8 cellular contexts compared by ENCODE assay signal in the genomic region with DNA sequence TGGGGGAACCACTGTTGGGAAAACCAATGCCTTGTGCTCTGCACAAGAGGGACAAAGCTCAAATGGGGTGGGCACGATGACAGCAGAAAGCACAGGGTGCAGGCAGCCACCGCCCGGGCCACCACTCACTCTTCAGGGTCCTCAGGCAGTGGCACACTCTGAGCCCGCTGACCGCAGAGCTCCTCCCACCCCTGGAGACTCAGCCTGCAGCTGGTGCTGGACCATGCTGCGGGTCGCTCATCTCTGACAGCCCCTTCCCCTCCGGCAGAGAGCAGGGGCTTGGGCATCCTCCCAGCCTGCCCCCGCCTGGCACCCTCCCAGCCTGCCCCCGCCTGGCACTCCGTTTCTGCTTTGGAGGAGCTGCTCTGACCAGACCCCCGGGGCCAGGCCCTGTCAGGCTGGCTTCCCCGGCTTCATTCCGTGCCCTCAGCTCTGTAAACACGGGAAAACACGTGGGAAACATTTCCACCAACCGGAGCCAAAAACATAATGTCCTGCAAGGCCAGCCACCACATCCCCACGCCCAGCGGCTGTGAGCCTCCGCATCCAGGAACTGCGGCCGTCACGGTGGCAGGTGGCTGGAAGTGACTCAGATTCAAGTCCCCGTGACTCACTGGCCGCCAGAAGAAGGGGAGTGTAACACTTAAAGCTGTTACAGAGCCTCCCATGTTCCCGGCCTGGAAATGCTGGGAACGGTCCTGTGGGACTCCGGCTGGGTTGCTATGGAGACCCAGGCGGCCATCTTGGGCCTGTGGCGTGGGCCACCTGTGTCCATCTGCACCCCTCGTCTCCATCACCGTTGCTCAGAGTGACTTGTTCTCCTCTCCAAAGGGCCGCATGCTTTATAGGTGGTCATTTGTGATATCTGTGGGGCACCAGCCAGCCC. TPM values are rescaled to one million over a fixed set of nuclear protein-coding genes. Genes with fewer than 3 reads are reported as not detected.
A peak's percentile ranks its signal among the peaks of the same experiment; 100 is the strongest.
DNase-seq lines count a peak whose midpoint lies in the region; ATAC-seq and TF ChIP-seq lines count a peak whose summit lies in the region.

No MANE protein-coding gene starts in this region.

- TF ChIP-seq POLR2A in heart left ventricle (IDR thresholded peaks at IDR 0.05): peak in 1 of 2 donors; percentile 15
- peak; percentile 24 to 67 for TF ChIP-seq POLR2A in gastrocnemius medialis (IDR thresholded peaks at IDR 0.05)

- no peak overlapping the region for H3K4me3 Mint-ChIP-seq in activated B cell treated with CpG ODN at 0.5 μM for 24 hours
- H3K4me3 Mint-ChIP-seq in activated CD4-positive, alpha-beta T cell treated with anti-CD3 and anti-CD28 coated beads for 36 hours: no peak overlapping the region
- H3K4me3 Mint-ChIP-seq in CD4-positive, alpha-beta memory T cell: no peak overlapping the region

- peak overlapping the region; percentile 47; the same call in 1 of the 2 replicates for H3K27ac ChIP-seq in ACC112 (ENCODE audit: low read depth, low read length)
- H3K27ac ChIP-seq in heart left ventricle: peak overlapping the region in 11 of 12 donors; percentile 30 to 77 (median 58)
- H3K27ac ChIP-seq in gastrocnemius medialis: peak overlapping the region; percentile 92 to 98 (median 95)
- H3K27ac ChIP-seq in CD4-positive, alpha-beta memory T cell (ENCODE audit: low read depth, low read length): no peak overlapping the region

- peaks cover 25% of the 10 kb centered on the region for H3K4me1 ChIP-seq in ACC112 (ENCODE audit: control insufficient read depth, insufficient read depth, low read length, unreplicated experiment)
- H3K4me1 ChIP-seq in heart left ventricle: peaks cover 0 to 55% (median 28%) of the 10 kb centered on the region in 12 donors
- H3K4me1 ChIP-seq in gastrocnemius medialis: peaks cover 52 to 55% of the 10 kb centered on the region in 2 donors
- no peaks in the 10 kb centered on the region for H3K4me1 ChIP-seq in CD4-positive, alpha-beta memory T cell (ENCODE audit: insufficient read depth, low read length)

- no peaks in the 10 kb centered on the region for H3K79me2 ChIP-seq in ACC112 (ENCODE audit: control insufficient read depth, insufficient read depth, low read length, unreplicated experiment)

- intact Hi-C loops in activated B cell treated with CpG ODN at 0.5 μM for 24 hours (cut with micrococcal nuclease): no loop called here
- intact Hi-C loops in heart left ventricle (cut with DNase I): loop anchor here in 5 of 10 donors (2.0 to 10.0 kb wide), 5 partner anchors 77 to 427 kb away; a partner anchor contains a TSS
- intact Hi-C loops in gastrocnemius medialis (cut with DNase I; ENCODE audit: low total_unique reads): loop anchor here (5.0 to 10.0 kb wide), 3 partner anchors 79 to 743 kb away; a partner anchor contains a TSS
- intact Hi-C loops in activated CD4-positive, alpha-beta T cell treated with anti-CD3 and anti-CD28 coated beads for 36 hours (cut with DNase I, micrococcal nuclease): no loop called here
- intact Hi-C loops in CD4-positive, alpha-beta memory T cell (cut with micrococcal nuclease): no loop called here

- H3K27ac Mint-ChIP-seq in activated B cell treated with CpG ODN at 0.5 μM for 24 hours: no peak overlapping the region
- H3K27ac Mint-ChIP-seq in activated CD4-positive, alpha-beta T cell treated with anti-CD3 and anti-CD28 coated beads for 36 hours: no peak overlapping the region
- H3K27ac Mint-ChIP-seq in CD4-positive, alpha-beta memory T cell: peak overlapping the region in 1 of 7 donors; percentile 37

- no peak for TF ChIP-seq CTCF in activated B cell treated with CpG ODN at 0.5 μM for 24 hours (IDR thresholded peaks at IDR 0.05)
- no peak for TF ChIP-seq CTCF in heart left ventricle (IDR thresholded peaks at IDR 0.05)
- no peak for TF ChIP-seq CTCF in gastrocnemius medialis (IDR thresholded peaks at IDR 0.05 in 4 of 5, conservative IDR thresholded peaks at IDR 0.05 in 1 of 5)

- no peaks in the 10 kb centered on the region for H3K36me3 Mint-ChIP-seq in activated B cell treated with CpG ODN at 0.5 μM for 24 hours (ENCODE audit: low read depth)
- no peaks in the 10 kb centered on the region for H3K36me3 Mint-ChIP-seq in activated CD4-positive, alpha-beta T cell treated with anti-CD3 and anti-CD28 coated beads for 36 hours (ENCODE audit: low read depth)
- no peaks in the 10 kb centered on the region for H3K36me3 Mint-ChIP-seq in CD4-positive, alpha-beta memory T cell

- H3K36me3 ChIP-seq in ACC112 (ENCODE audit: insufficient read depth, low read length) (peaks cover 8% of the 10 kb centered on the region; the same call in 1 of the 2 replicates), heart left ventricle (no peaks in the 10 kb centered on the region), gastrocnemius medialis (no peaks in the 10 kb centered on the region)
- no peaks in the 10 kb centered on the region for H3K36me3 ChIP-seq in CD4-positive, alpha-beta memory T cell (ENCODE audit: insufficient read depth, low read length)

- H2AFZ ChIP-seq in ACC112 (ENCODE audit: low read length, unreplicated experiment): peak overlapping the region; percentile 44

- no peaks in the 10 kb centered on the region for H3K27me3 ChIP-seq in ACC112 (ENCODE audit: insufficient read depth, low read length)
- no peaks in the 10 kb centered on the region for H3K27me3 ChIP-seq in heart left ventricle
- no peaks in the 10 kb centered on the region for H3K27me3 ChIP-seq in gastrocnemius medialis
- no peaks in the 10 kb centered on the region for H3K27me3 ChIP-seq in CD4-positive, alpha-beta memory T cell (ENCODE audit: insufficient read depth, low read length)

- H3K4me3 ChIP-seq in ACC112 (ENCODE audit: low read depth, low read length) (no peak overlapping the region), heart left ventricle (no peak overlapping the region), gastrocnemius medialis (peak overlapping the region; percentile 27 to 39 (median 34))
- no peak overlapping the region for H3K4me3 ChIP-seq in CD4-positive, alpha-beta memory T cell (ENCODE audit: low read length in 2 of 2)

- in situ Hi-C loops in gastrocnemius medialis (cut with MboI; ENCODE audit: low sequenced_read_pairs in 4 of 4): no loop called here

- no peaks in the 10 kb centered on the region for H3K9me3 Mint-ChIP-seq in activated B cell treated with CpG ODN at 0.5 μM for 24 hours
- no peaks in the 10 kb centered on the region for H3K9me3 Mint-ChIP-seq in activated CD4-positive, alpha-beta T cell treated with anti-CD3 and anti-CD28 coated beads for 36 hours (ENCODE audit: low read depth)
- no peaks in the 10 kb centered on the region for H3K9me3 Mint-ChIP-seq in CD4-positive, alpha-beta memory T cell

- H3K4me1 Mint-ChIP-seq in activated B cell treated with CpG ODN at 0.5 μM for 24 hours: no peaks in the 10 kb centered on the region
- no peaks in the 10 kb centered on the region for H3K4me1 Mint-ChIP-seq in activated CD4-positive, alpha-beta T cell treated with anti-CD3 and anti-CD28 coated beads for 36 hours
- H3K4me1 Mint-ChIP-seq in CD4-positive, alpha-beta memory T cell: peaks cover 0 to 1% (median 0%) of the 10 kb centered on the region in 4 donors

- H3K27me3 Mint-ChIP-seq in activated B cell treated with CpG ODN at 0.5 μM for 24 hours: peaks cover 5% of the 10 kb centered on the region
- H3K27me3 Mint-ChIP-seq in activated CD4-positive, alpha-beta T cell treated with anti-CD3 and anti-CD28 coated beads for 36 hours: peaks cover 4% of the 10 kb centered on the region
- no peaks in the 10 kb centered on the region for H3K27me3 Mint-ChIP-seq in CD4-positive, alpha-beta memory T cell

- CTCF ChIA-PET in activated B cell treated with CpG ODN at 0.5 μM for 24 hours (lab: Charles Lee): no interaction called here
- CTCF ChIA-PET in activated CD4-positive, alpha-beta T cell treated with anti-CD3 and anti-CD28 coated beads for 36 hours (lab: Charles Lee): no interaction called here
- CTCF ChIA-PET in CD4-positive, alpha-beta memory T cell (lab: Charles Lee; ENCODE audit: partially characterized antibody): no interaction called here

- 44 to 62% (median 50%) methylated on average over 13 to 33 of the region's 33 CpGs for WGBS in heart left ventricle, 4 donors

- no peak for ATAC-seq in activated B cell treated with CpG ODN at 0.5 μM for 24 hours (ENCODE audit: low read depth)
- ATAC-seq in heart left ventricle: peak; percentile 77 to 89 (median 84)
- ATAC-seq in gastrocnemius medialis: peak; percentile 88 to 89
- ATAC-seq in activated CD4-positive, alpha-beta T cell treated with anti-CD3 and anti-CD28 coated beads for 36 hours: no peak
- ATAC-seq in HG02973 (IDR thresholded peaks at IDR 0.05; ENCODE audit: unreplicated experiment): no peak

- peaks cover 0 to 12% (median 0%) of the 10 kb centered on the region in 12 donors for H3K9me3 ChIP-seq in heart left ventricle
- H3K9me3 ChIP-seq in gastrocnemius medialis: no peaks in the 10 kb centered on the region
- H3K9me3 ChIP-seq in CD4-positive, alpha-beta memory T cell (ENCODE audit: control insufficient read depth in 1 of 2, low read length in 2 of 2): no peaks in the 10 kb centered on the region

- DNase-seq in HK-2 (ENCODE audit: unreplicated experiment) (peak; percentile 84), activated B cell treated with CpG ODN at 0.5 μM for 24 hours (peak; percentile 11), heart left ventricle (peak; percentile 70 to 93 (median 86)), gastrocnemius medialis (peak; percentile 97 to 98)
- DNase-seq in activated CD4-positive, alpha-beta T cell treated with anti-CD3 and anti-CD28 coated beads for 36 hours: no peak
- no peak for DNase-seq in CD4-positive, alpha-beta memory T cell

- POLR2A ChIA-PET in activated B cell treated with CpG ODN at 0.5 μM for 24 hours (lab: Charles Lee): no interaction called here
- POLR2A ChIA-PET in activated CD4-positive, alpha-beta T cell treated with anti-CD3 and anti-CD28 coated beads for 36 hours (lab: Charles Lee): no interaction called here
- POLR2A ChIA-PET in CD4-positive, alpha-beta memory T cell (lab: Charles Lee; ENCODE audit: partially characterized antibody): no interaction called here

RNA-seq across cellular contexts. Expression of a gene that starts 6.8 kb away (rescaled TPM):
- 44.7 and 59.8 TPM in 2 replicates for total RNA-seq in activated B cell treated with CpG ODN at 0.5 μM for 24 hours
- 10 to 100 TPM in 2 of 9 donors, 1 to 10 TPM in 7; 3.1 to 14.7 (median 5.6) TPM for total RNA-seq in heart left ventricle
- polyA plus RNA-seq in heart left ventricle: 1 to 10 TPM; 4.2 to 4.3 TPM
- 10 to 100 TPM; 16.4 to 56.2 (median 43.5) TPM for total RNA-seq in gastrocnemius medialis
- total RNA-seq in activated CD4-positive, alpha-beta T cell treated with anti-CD3 and anti-CD28 coated beads for 36 hours: under 1 TPM; 0.69 to 0.78 TPM
- 10 to 100 TPM; 85.2 to 90.1 TPM for total RNA-seq in CD4-positive, alpha-beta memory T cell
- polyA plus RNA-seq in CD4-positive, alpha-beta memory T cell: 1 to 10 TPM; 1.6 to 3.2 TPM

Comparison
In these comparisons a context has a peak if more than half of its experiments do, and no peak if none do; other contexts are left out.
1. H3K4me3 ChIP-seq: peak in gastrocnemius medialis (4 of 4); none in ACC112 (single experiment), heart left ventricle (0 of 12) and CD4-positive, alpha-beta memory T cell (0 of 2).
2. DNase-seq: peak in HK-2 (single experiment), activated B cell treated with CpG ODN at 0.5 μM for 24 hours (single experiment), heart left ventricle (5 of 5) and gastrocnemius medialis (2 of 2); none in activated CD4-positive, alpha-beta T cell treated with anti-CD3 and anti-CD28 coated beads for 36 hours (single experiment) and CD4-positive, alpha-beta memory T cell (0 of 5).
3. ATAC-seq: peak in heart left ventricle (4 of 4) and gastrocnemius medialis (2 of 2); none in activated B cell treated with CpG ODN at 0.5 μM for 24 hours (single experiment), activated CD4-positive, alpha-beta T cell treated with anti-CD3 and anti-CD28 coated beads for 36 hours (single experiment) and HG02973 (single experiment).